Comparison of ENCODE assay signal across 24 cellular contexts in genomic region chr12:108753969-108754368, GRCh38.
"Had no signal": no experiment of that assay in that cellular context is flagged by ENCODE, and none has a peak within 500 bp of the region (broad histone marks: within the 10 kb centered on the region; RNA-seq: fewer than 3 reads in every experiment).

No MANE protein-coding gene starts in this region.

- H3K36me3 Mint-ChIP-seq: naive thymus-derived CD8-positive, alpha-beta T cell; type B pancreatic cell had no signal

- H3K4me2 ChIP-seq: hepatocyte had no signal

- DNase-seq: effector CD4-positive, alpha-beta T cell; heart left ventricle; kidney glomerular epithelial cell; left ventricle myocardium superior; lower lobe of right lung; naive thymus-derived CD8-positive, alpha-beta T cell; nephron progenitor cell; pancreas; stimulated activated CD4-positive, alpha-beta T cell treated with anti-CD3 and anti-CD28 coated beads, Interleukin-4, amount 100 ng/mL, for 4 hours; stimulated activated naive CD8-positive, alpha-beta T cell treated with anti-CD3 and anti-CD28 coated beads, Interleukin-15, Interleukin-2, amounts not matched to agents 100 U/mL and 50 U/mL, for 24 hours; substantia nigra; testis had no signal

- H3K4me1 Mint-ChIP-seq: naive thymus-derived CD8-positive, alpha-beta T cell had no signal

- FAIRE-seq: colon, frontal cortex, islet of Langerhans, pancreas had no signal

- H2AFZ ChIP-seq: hepatocyte had no signal

- H3K36me3 ChIP-seq: heart left ventricle, lower lobe of right lung, neutrophil, pancreas, right atrium auricular region, sigmoid colon, tibial artery had no signal

- H3K4me3 Mint-ChIP-seq: naive thymus-derived CD8-positive, alpha-beta T cell; nephron progenitor cell; stimulated activated memory B cell treated with anti-CD40 and anti-IgM and Interleukin-4, amounts not matched to agents 10 μg/mL and 1 μg/mL and 100 μg/mL, for 72 hours; type B pancreatic cell had no signal

- H3K27ac ChIP-seq: dorsolateral prefrontal cortex, heart left ventricle, hepatocyte, lower lobe of right lung, neutrophil, pancreas, right atrium auricular region, testis, tibial artery had no signal

- ATAC-seq: heart left ventricle; left ventricle myocardium superior; lower lobe of right lung; naive thymus-derived CD8-positive, alpha-beta T cell; pancreas; stimulated activated memory B cell treated with anti-CD40 and anti-IgM and Interleukin-4, amounts not matched to agents 10 μg/mL and 1 μg/mL and 100 μg/mL, for 72 hours; stimulated activated naive CD8-positive, alpha-beta T cell treated with anti-CD3 and anti-CD28 coated beads, Interleukin-15, Interleukin-2, amounts not matched to agents 100 U/mL and 50 U/mL, for 24 hours had no signal

- H3K4me3 ChIP-seq: dorsolateral prefrontal cortex, heart left ventricle, hepatocyte, lower lobe of right lung, pancreas, right atrium auricular region, sigmoid colon, testis, tibial artery had no signal

- H3K9me3 Mint-ChIP-seq: naive thymus-derived CD8-positive, alpha-beta T cell; nephron progenitor cell; stimulated activated memory B cell treated with anti-CD40 and anti-IgM and Interleukin-4, amounts not matched to agents 10 μg/mL and 1 μg/mL and 100 μg/mL, for 72 hours; type B pancreatic cell had no signal

- H3K9me3 ChIP-seq: heart left ventricle, lower lobe of right lung, neutrophil, pancreas, right atrium auricular region, sigmoid colon, testis, tibial artery had no signal

- H3K27me3 Mint-ChIP-seq: naive thymus-derived CD8-positive, alpha-beta T cell; progenitor cell of endocrine pancreas; stimulated activated memory B cell treated with anti-CD40 and anti-IgM and Interleukin-4, amounts not matched to agents 10 μg/mL and 1 μg/mL and 100 μg/mL, for 72 hours; type B pancreatic cell had no signal

- H3K27ac Mint-ChIP-seq: naive thymus-derived CD8-positive, alpha-beta T cell; nephron progenitor cell; progenitor cell of endocrine pancreas; stimulated activated memory B cell treated with anti-CD40 and anti-IgM and Interleukin-4, amounts not matched to agents 10 μg/mL and 1 μg/mL and 100 μg/mL, for 72 hours; type B pancreatic cell had no signal

- H3K79me2 ChIP-seq: hepatocyte had no signal

- H3K27me3 ChIP-seq: dorsolateral prefrontal cortex, heart left ventricle, hepatocyte, neutrophil, pancreas, right atrium auricular region, sigmoid colon, testis, tibial artery had no signal

- H3K4me1 ChIP-seq: lower lobe of right lung, pancreas, tibial artery had no signal
